In the genomic region with DNA sequence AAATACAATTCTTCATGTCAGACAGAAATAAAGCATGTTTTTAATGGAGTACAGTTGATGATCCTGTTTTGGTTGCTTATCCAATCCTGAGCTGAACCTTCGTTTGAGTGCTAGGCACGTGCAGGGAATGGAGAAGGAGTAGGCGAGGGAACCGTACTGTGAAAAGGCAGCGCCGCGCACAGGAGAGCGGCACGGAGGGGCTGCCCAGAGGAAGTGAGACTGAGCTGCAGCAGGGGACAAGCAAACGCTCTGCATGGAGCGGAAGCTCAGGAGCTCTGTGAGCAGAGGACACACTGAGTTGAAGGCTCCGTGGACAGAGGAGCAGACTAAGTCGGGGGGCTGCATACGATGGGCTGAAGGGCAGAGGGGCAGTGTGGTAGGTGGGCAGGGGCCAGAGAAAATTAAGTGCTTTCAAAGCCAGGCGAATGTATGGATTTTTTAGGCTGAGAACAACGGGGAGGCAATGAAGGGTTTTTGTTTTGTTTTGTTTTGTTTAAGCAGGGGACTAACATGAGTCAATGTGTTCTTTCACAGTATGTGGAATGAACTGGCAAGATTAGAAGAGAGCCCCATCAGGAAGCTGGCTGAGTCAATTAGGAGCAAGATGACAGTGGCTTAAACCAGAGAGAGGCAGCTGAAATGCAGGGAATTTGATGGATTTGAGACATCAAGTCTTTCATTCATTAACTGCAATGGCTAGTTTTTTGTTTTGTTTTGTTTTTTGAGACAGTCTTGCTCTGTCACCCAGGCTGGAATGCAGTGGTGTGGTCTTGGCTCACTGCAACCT, we compare ENCODE assay signal across 9 cellular contexts. TPM values are rescaled to one million over a fixed set of nuclear protein-coding genes. Genes with fewer than 3 reads are reported as not detected.
DNase-seq lines count a peak whose midpoint lies in the region; ATAC-seq and TF ChIP-seq lines count a peak whose summit lies in the region.
"Had no signal": no experiment of that assay in that cellular context is flagged by ENCODE, and none has a peak within 500 bp of the region (broad histone marks: within the 10 kb centered on the region; RNA-seq: fewer than 3 reads in every experiment).

No MANE protein-coding gene starts in this region.

- no peak overlapping the region for H3K4me3 ChIP-seq in transverse colon
- H3K4me3 ChIP-seq: heart left ventricle had no signal

- H3K36me3 ChIP-seq in ES-I3 (ENCODE audit: insufficient read depth, low read length), result 0 out of 2 replicates have a peak, but pooled peaks cover 3% of the 10 kb centered on the region
- H3K36me3 ChIP-seq in transverse colon, result peaks cover 0 to 26% (median 11%) of the 10 kb centered on the region in 4 donors

- no peak overlapping the region for H3K27ac ChIP-seq in transverse colon
- H3K27ac ChIP-seq: heart left ventricle had no signal

- ATAC-seq in GM21723 (IDR thresholded peaks at IDR 0.05; ENCODE audit: unreplicated experiment), result peak; percentile 96

- DNase-seq in RPMI7951 (ENCODE audit: low read depth) (peak; percentile 74), germinal center (ENCODE audit: low spot score) (peak; percentile 66), NCI-H2029 treated with DMSO at 0.1 percent for 48 hours (lab: John Stamatoyannopoulos, UW) (no peak), NAMALWA (ENCODE audit: low spot score) (no peak), GM19240 (ENCODE audit: insufficient read length, low spot score) (no peak), transverse colon (no peak)

- intact Hi-C loops in transverse colon (cut with DNase I; ENCODE audit: low total_unique reads), result no loop called here

- no peak for TF ChIP-seq CTCF in transverse colon (IDR thresholded peaks at IDR 0.05)

- 73 to 78% methylated on average over 10 to 16 of the region's 16 CpGs for WGBS in transverse colon (ENCODE audit: low coverage in 1 of 2), 2 donors

- 0 out of 2 replicates have a peak, but pooled peaks cover 4% of the 10 kb centered on the region for H3K4me1 ChIP-seq in ES-I3 (ENCODE audit: insufficient read depth, low read length)
- H3K4me1 ChIP-seq in transverse colon, result no peaks in the 10 kb centered on the region
- H3K4me1 ChIP-seq: heart left ventricle had no signal

- in situ Hi-C loops in transverse colon (cut with MboI; ENCODE audit: low pct_ligation_motif_present in 1 of 4, low pct_unique_long_range_greater_than_20kb in 1 of 4, low sequenced_read_pairs in 3 of 4), result no loop called here

- peak overlapping the region; percentile 19; the same call in 1 of the 2 replicates for H3K9ac ChIP-seq in ES-I3 (ENCODE audit: low read depth, low read length)

- H3K27me3 ChIP-seq in transverse colon, result no peaks in the 10 kb centered on the region
- H3K27me3 ChIP-seq: heart left ventricle had no signal

- TF ChIP-seq EP300 in transverse colon (IDR thresholded peaks at IDR 0.05; ENCODE audit: low read depth), result no peak

- H3K9me3 ChIP-seq in ES-I3 (ENCODE audit: control insufficient read depth, insufficient read depth, low read length), result no peaks in the 10 kb centered on the region
- no peaks in the 10 kb centered on the region for H3K9me3 ChIP-seq in transverse colon
- H3K9me3 ChIP-seq: heart left ventricle had no signal

- TF ChIP-seq POLR2A in transverse colon (IDR thresholded peaks at IDR 0.05), result no peak

RNA-seq across cellular contexts. Expression of gene TM2D3, which starts 23.8 kb away (rescaled TPM):
- total RNA-seq in RPMI7951 (2014; rRNA removed; shearing (Covaris generic)), result 45.3 and 45.5 TPM in 2 replicates
- total RNA-seq in transverse colon, result 10 to 100 TPM; 13.8 to 46.4 (median 33.6) TPM

RNA-seq across cellular contexts. Expression of gene TARS3, which starts 48.3 kb away (rescaled TPM):
- total RNA-seq in RPMI7951 (2014; rRNA removed; shearing (Covaris generic)), result 10.7 and 12.1 TPM in 2 replicates
- total RNA-seq in transverse colon, result 10 to 100 TPM; 11.7 to 55.7 (median 15.0) TPM

Comparison
In these comparisons a context has a peak if more than half of its experiments do, and no peak if none do; other contexts are left out.
1. DNase-seq: peak in RPMI7951 (single experiment) and germinal center (single experiment); none in NCI-H2029 treated with DMSO at 0.1 percent for 48 hours (single experiment), NAMALWA (single experiment), GM19240 (single experiment) and transverse colon (single experiment).